ENCODE assay signal across 12 cellular contexts in genomic region chr4:8090312-8090711, GRCh38.
DNase-seq lines count a peak whose midpoint lies in the region; ATAC-seq and TF ChIP-seq lines count a peak whose summit lies in the region.
"Had no signal": no experiment of that assay in that cellular context is flagged by ENCODE, and none has a peak within 500 bp of the region (broad histone marks: within the 10 kb centered on the region; RNA-seq: fewer than 3 reads in every experiment).

No MANE protein-coding gene starts in this region.

- no peak overlapping the region for H3K4me3 ChIP-seq in breast epithelium
- H3K4me3 ChIP-seq in right cardiac atrium (ENCODE audit: low read length), result no peak overlapping the region
- no peak overlapping the region for H3K4me3 ChIP-seq in upper lobe of left lung
- H3K4me3 ChIP-seq: coronary artery, hepatocyte, spleen had no signal

- WGBS in right cardiac atrium, result 49% methylated on average over 4 of the region's 4 CpGs
- WGBS in upper lobe of left lung, 2 donors, result 62 to 66% methylated on average over 3 to 4 of the region's 4 CpGs

- H3K9me3 Mint-ChIP-seq in MCF 10A (ENCODE audit: unreplicated experiment), result peaks cover 27% of the 10 kb centered on the region
- peaks cover 18% of the 10 kb centered on the region for H3K9me3 Mint-ChIP-seq in activated naive CD8-positive, alpha-beta T cell treated with anti-CD3 and anti-CD28 coated beads, Interleukin-2, amount 50 U/mL, for 24 hours

- H3K4me1 Mint-ChIP-seq in MCF 10A (ENCODE audit: insufficient read depth, unreplicated experiment), result peaks cover 12% of the 10 kb centered on the region
- peaks cover 9% of the 10 kb centered on the region for H3K4me1 Mint-ChIP-seq in activated naive CD8-positive, alpha-beta T cell treated with anti-CD3 and anti-CD28 coated beads, Interleukin-2, amount 50 U/mL, for 24 hours

- TF ChIP-seq POLR2A in breast epithelium (IDR thresholded peaks at IDR 0.05), result no peak
- TF ChIP-seq POLR2A in upper lobe of left lung (IDR thresholded peaks at IDR 0.05), result no peak

- H3K27ac Mint-ChIP-seq in MCF 10A (ENCODE audit: low read depth, unreplicated experiment), result peak overlapping the region; percentile 68
- no peak overlapping the region for H3K27ac Mint-ChIP-seq in activated naive CD8-positive, alpha-beta T cell treated with anti-CD3 and anti-CD28 coated beads, Interleukin-2, amount 50 U/mL, for 24 hours

- no peak for TF ChIP-seq EP300 in upper lobe of left lung (IDR thresholded peaks at IDR 0.05)

- H3K4me1 ChIP-seq in breast epithelium, result no peaks in the 10 kb centered on the region
- no peaks in the 10 kb centered on the region for H3K4me1 ChIP-seq in right cardiac atrium (ENCODE audit: control insufficient read depth, insufficient read depth, low read length)
- no peaks in the 10 kb centered on the region for H3K4me1 ChIP-seq in upper lobe of left lung

- no peak overlapping the region for H3K4me3 Mint-ChIP-seq in MCF 10A (ENCODE audit: unreplicated experiment)
- H3K4me3 Mint-ChIP-seq in activated naive CD8-positive, alpha-beta T cell treated with anti-CD3 and anti-CD28 coated beads, Interleukin-2, amount 50 U/mL, for 24 hours, result no peak overlapping the region

- H3K9me3 ChIP-seq in breast epithelium, result peaks cover 0 to 17% of the 10 kb centered on the region in 2 donors
- no peaks in the 10 kb centered on the region for H3K9me3 ChIP-seq in right cardiac atrium (ENCODE audit: control insufficient read depth, low read length)
- H3K9me3 ChIP-seq in upper lobe of left lung, result peaks cover 4 to 9% (median 8%) of the 10 kb centered on the region in 4 donors

- DNase-seq in MCF 10A (ENCODE audit: unreplicated experiment), result peak; percentile 79
- no peak for DNase-seq in breast epithelium (ENCODE audit: low spot score in 2 of 2)
- peak; percentile 18 for DNase-seq in activated naive CD8-positive, alpha-beta T cell treated with anti-CD3 and anti-CD28 coated beads, Interleukin-2, amount 50 U/mL, for 24 hours
- DNase-seq in right cardiac atrium, result peak in 2 of 3 donors; percentile 6 to 32
- DNase-seq in upper lobe of left lung, result no peak
- DNase-seq in NCI-H146 (lab: John Stamatoyannopoulos, UW), result no peak
- no peak for DNase-seq in GM19240 (ENCODE audit: insufficient read length, low spot score)
- DNase-seq: RPMI8226, spleen had no signal

- intact Hi-C loops in MCF 10A (cut with micrococcal nuclease) (no loop called here), breast epithelium (cut with DNase I; ENCODE audit: low total_unique reads) (no loop called here), right cardiac atrium (cut with DNase I) (no loop called here)

- no peaks in the 10 kb centered on the region for H3K27me3 ChIP-seq in breast epithelium
- H3K27me3 ChIP-seq in right cardiac atrium (ENCODE audit: control insufficient read depth, insufficient read depth), result no peaks in the 10 kb centered on the region
- H3K27me3 ChIP-seq in upper lobe of left lung, result no peaks in the 10 kb centered on the region
- H3K27me3 ChIP-seq: hepatocyte, spleen had no signal

- H3K27me3 Mint-ChIP-seq in MCF 10A (ENCODE audit: insufficient read depth, unreplicated experiment), result no peaks in the 10 kb centered on the region
- no peaks in the 10 kb centered on the region for H3K27me3 Mint-ChIP-seq in activated naive CD8-positive, alpha-beta T cell treated with anti-CD3 and anti-CD28 coated beads, Interleukin-2, amount 50 U/mL, for 24 hours

- no TSS peak for BruUV-seq in MCF 10A (replicated peaks; lab: Mats Ljungman, UMichigan)

- POLR2A ChIA-PET in MCF 10A (lab: Yijun Ruan, JAX), result no interaction called here

- H3K27ac ChIP-seq in breast epithelium (peak overlapping the region in 1 of 2 donors; percentile 25), right cardiac atrium (ENCODE audit: low read length) (no peak overlapping the region), upper lobe of left lung (no peak overlapping the region)
- H3K27ac ChIP-seq: hepatocyte had no signal

- H3K36me3 ChIP-seq in breast epithelium, result no peaks in the 10 kb centered on the region
- H3K36me3 ChIP-seq in upper lobe of left lung, result no peaks in the 10 kb centered on the region

- TF ChIP-seq CTCF in MCF 10A (IDR thresholded peaks at IDR 0.05; ENCODE audit: unreplicated experiment) (no peak), breast epithelium (IDR thresholded peaks at IDR 0.05) (no peak), upper lobe of left lung (IDR thresholded peaks at IDR 0.05) (no peak)

- CTCF ChIA-PET in MCF 10A (lab: Yijun Ruan, JAX), result no interaction called here

- ATAC-seq in activated naive CD8-positive, alpha-beta T cell treated with anti-CD3 and anti-CD28 coated beads, Interleukin-2, amount 50 U/mL, for 24 hours, result peak; percentile 95
- ATAC-seq in right cardiac atrium (peak; percentile 59 to 76), upper lobe of left lung (ENCODE audit: low FRiP score in 2 of 2) (peak; percentile 16 to 34), SK-N-SH treated with all-trans-retinoic acid at 6 μM for 48 hours (no peak; the same call in 2 of the 3 replicates)

- H3K36me3 Mint-ChIP-seq in MCF 10A (ENCODE audit: insufficient read depth, unreplicated experiment), result peaks cover 8% of the 10 kb centered on the region
- H3K36me3 Mint-ChIP-seq in activated naive CD8-positive, alpha-beta T cell treated with anti-CD3 and anti-CD28 coated beads, Interleukin-2, amount 50 U/mL, for 24 hours (ENCODE audit: low read depth), result no peaks in the 10 kb centered on the region

TF ChIP-seq in SK-N-SH treated with all-trans-retinoic acid at 6 μM for 48 hours, 23 proteins besides CTCF, POLR2A, EP300 and RAD21:
- no peak for TF ChIP-seq ZNF70 (CRISPR knock-in tag; IDR thresholded peaks at IDR 0.05)

Comparison
In these comparisons a context has a peak if more than half of its experiments do, and no peak if none do; other contexts are left out.
1. DNase-seq: peak in MCF 10A (single experiment), activated naive CD8-positive, alpha-beta T cell treated with anti-CD3 and anti-CD28 coated beads, Interleukin-2, amount 50 U/mL, for 24 hours (single experiment) and right cardiac atrium (2 of 3); none in breast epithelium (0 of 2), upper lobe of left lung (0 of 2), NCI-H146 (single experiment) and GM19240 (single experiment).